ENCODE assay signal across 13 cellular contexts in the genomic region with DNA sequence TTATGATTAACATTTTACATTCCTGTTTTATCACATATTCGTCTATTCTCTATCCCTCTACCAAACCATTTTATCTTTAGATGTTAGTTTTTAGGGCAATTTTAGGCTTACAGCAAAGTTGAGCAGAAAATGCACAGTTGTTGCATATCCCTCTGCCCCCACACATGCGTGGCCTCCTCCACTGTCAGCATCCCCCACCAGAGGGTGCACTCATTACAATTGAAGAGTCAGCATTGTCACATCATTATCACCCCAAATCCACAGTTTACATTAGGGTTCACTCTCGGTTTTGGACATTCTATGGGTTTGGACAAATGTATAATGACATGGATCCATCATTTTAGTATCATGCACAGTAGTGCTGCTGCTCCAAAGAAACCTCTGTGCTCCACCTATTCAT.
A peak's percentile ranks its signal among the peaks of the same experiment; 100 is the strongest.
DNase-seq lines count a peak whose midpoint lies in the region; ATAC-seq, FAIRE-seq and TF ChIP-seq lines count a peak whose summit lies in the region.
"Had no signal": no experiment of that assay in that cellular context is flagged by ENCODE, and none has a peak within 500 bp of the region (broad histone marks: within the 10 kb centered on the region; RNA-seq: fewer than 3 reads in every experiment).

No MANE protein-coding gene starts in this region.

- H3K9me3 ChIP-seq in A549, result peaks cover 44% of the 10 kb centered on the region

- 3% methylated on average over 3 of the region's 3 CpGs for WGBS in A549 (ENCODE audit: missing lambda C conversion rate)

- no peak for FAIRE-seq in A549 (lab: Jason Lieb, UNC)
- no peak for FAIRE-seq in GM12892 (lab: Jason Lieb, UNC)

- no peak for TF ChIP-seq EP300 in A549 (IDR thresholded peaks at IDR 0.05)

- ATAC-seq in A549 (peak; percentile 34 to 60; a peak in 2 of 6 replicates), GM18511 (IDR thresholded peaks at IDR 0.05; ENCODE audit: unreplicated experiment) (no peak)
- ATAC-seq: Right ventricle myocardium inferior had no signal

- H3K4me3 ChIP-seq in A549 (no peak overlapping the region), epithelial cell of esophagus (ENCODE audit: low read length) (no peak overlapping the region)

- H3K27ac ChIP-seq in A549 (no peak overlapping the region), RWPE1 (no peak overlapping the region)

- TF ChIP-seq POLR2A in A549 (IDR thresholded peaks at IDR 0.05; ENCODE audit: low read length) (no peak), GM12892 (IDR thresholded peaks at IDR 0.05; ENCODE audit: low read depth, low read length) (no peak)

- H3K4me1 ChIP-seq in A549, result no peaks in the 10 kb centered on the region

- TF ChIP-seq CTCF in A549 (IDR thresholded peaks at IDR 0.05) (no peak), GM10266 (IDR thresholded peaks at IDR 0.05; ENCODE audit: control insufficient read depth, insufficient read depth, low read depth, missing control alignments) (peak; percentile 42), RWPE1 (conservative IDR thresholded peaks at IDR 0.05; ENCODE audit: low read depth) (0 out of 2 replicates have a peak, but pooled peaks have one; percentile 13), epithelial cell of esophagus (IDR thresholded peaks at IDR 0.05; ENCODE audit: insufficient read depth, low read depth, low read length, missing control alignments) (peak; percentile 49)

- DNase-seq in A549 (ENCODE audit: low read depth in 1 of 2, low spot score in 1 of 2) (no peak), GM10266 (ENCODE audit: extremely low spot score) (no peak), RWPE1 (ENCODE audit: low spot score) (no peak), epithelial cell of esophagus (ENCODE audit: low read depth) (peak; percentile 5), amniotic stem cell (lab: John Stamatoyannopoulos, UW) (no peak), GM12892 (ENCODE audit: insufficient read length) (no peak)
- DNase-seq in effector CD8-positive, alpha-beta T cell (lab: John Stamatoyannopoulos, UW), result no peak
- DNase-seq: Calu3; GOT3; NCI-H2029; stimulated activated CD4-positive, alpha-beta T cell treated with anti-CD3 and anti-CD28 coated beads, Interleukin-4, amount 100 ng/mL, for 24 hours had no signal

- POLR2A ChIA-PET in A549 (lab: Yijun Ruan, JAX), result no interaction called here
- POLR2A ChIA-PET in RWPE1 (lab: Yijun Ruan, JAX; ENCODE audit: low non-redundant PET), result no interaction called here

- no peak overlapping the region for H3K4me2 ChIP-seq in A549

- CTCF ChIA-PET in A549 (lab: Yijun Ruan, JAX), result no interaction called here
- CTCF ChIA-PET in RWPE1 (lab: Yijun Ruan, JAX), result no interaction called here

- TF ChIP-seq RAD21 in A549 (conservative IDR thresholded peaks at IDR 0.05 in 1 of 2, IDR thresholded peaks at IDR 0.05 in 1 of 2), result peak in 1 of 2 experiments; percentile 34; a peak in 2 of 5 replicates

TF ChIP-seq in A549, 52 proteins besides CTCF, POLR2A, EP300 and RAD21:
- TF ChIP-seq MAFK (IDR thresholded peaks at IDR 0.05; ENCODE audit: partially characterized antibody) (peak; percentile 40), SMC3 (IDR thresholded peaks at IDR 0.05) (peak; percentile 13; the same call in 1 of the 3 replicates), SREBF2 (IDR thresholded peaks at IDR 0.05) (no peak), KDM5A (IDR thresholded peaks at IDR 0.05) (no peak)
